Comparison of ENCODE assay signal across 9 cellular contexts in the genomic region with DNA sequence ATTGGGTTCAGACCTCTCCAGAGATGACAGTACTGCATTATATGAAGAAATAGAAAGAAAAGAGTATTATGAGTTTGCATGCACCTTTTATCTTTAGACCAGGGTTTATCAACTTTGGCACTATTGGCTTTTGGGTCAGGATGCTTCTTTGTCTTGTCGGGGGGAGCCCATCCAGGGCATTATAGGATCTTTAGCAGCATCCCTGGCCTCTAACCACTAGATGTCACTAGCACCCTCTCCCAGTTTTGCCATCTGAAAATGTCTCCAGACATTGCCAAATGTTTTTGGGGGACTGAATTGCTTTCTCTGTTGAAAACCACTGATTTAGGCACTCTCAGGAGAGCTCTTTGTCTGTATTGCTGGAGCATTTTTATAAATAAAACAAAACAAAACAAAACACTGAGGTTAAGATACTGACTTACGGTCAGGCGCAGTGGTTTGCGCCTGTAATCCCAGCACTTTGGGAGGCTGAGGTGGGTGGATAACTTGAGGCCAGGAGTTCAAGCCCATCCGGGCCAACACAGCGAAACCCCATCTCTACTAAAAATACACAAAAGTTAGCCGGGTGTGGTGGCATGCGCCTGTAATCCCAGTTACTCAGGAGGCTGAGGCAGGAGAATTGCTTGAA. TPM values are rescaled to one million over a fixed set of nuclear protein-coding genes. Genes with fewer than 3 reads are reported as not detected.
DNase-seq lines count a peak whose midpoint lies in the region; ATAC-seq and TF ChIP-seq lines count a peak whose summit lies in the region.
"Had no signal": no experiment of that assay in that cellular context is flagged by ENCODE, and none has a peak within 500 bp of the region (broad histone marks: within the 10 kb centered on the region; RNA-seq: fewer than 3 reads in every experiment).

No MANE protein-coding gene starts in this region.

- H3K79me1 ChIP-seq in mesenchymal stem cell (replicated peaks; ENCODE audit: low read length, poor library complexity, severe bottlenecking): peaks cover 2% of the 10 kb centered on the region

- no peak overlapping the region for H2AFZ ChIP-seq in mesenchymal stem cell (ENCODE audit: low read depth, low read length)

- no peak overlapping the region for H2BK5ac ChIP-seq in mesenchymal stem cell (ENCODE audit: low read depth, low read length, poor library complexity, severe bottlenecking)

- H4K8ac ChIP-seq in mesenchymal stem cell (ENCODE audit: low read length): no peak overlapping the region

- intact Hi-C loops in lower leg skin (cut with DNase I; ENCODE audit: low total_unique reads): no loop called here

- H3K27ac ChIP-seq in mesenchymal stem cell (ENCODE audit: low read length, poor library complexity, severe bottlenecking): no peak overlapping the region

- TF ChIP-seq POLR2A in lower leg skin (IDR thresholded peaks at IDR 0.05): no peak

- DNase-seq in NCI-H82 (lab: John Stamatoyannopoulos, UW) (peak; percentile 55), NCI-H82 treated with DMSO at 0.1 percent for 48 hours (lab: John Stamatoyannopoulos, UW; ENCODE audit: unreplicated experiment) (no peak), H7 (peak; percentile 77), RPMI8226 (peak; percentile 31), cerebellar cortex (ENCODE audit: low spot score) (peak; percentile 48), mesenchymal stem cell (peak; percentile 46), lower leg skin (ENCODE audit: low spot score in 2 of 2) (no peak)
- DNase-seq: activated naive CD8-positive, alpha-beta T cell treated with anti-CD3 and anti-CD28 coated beads, Interleukin-2, amount 10 ng/mL, durations not matched to agents 7 days and 5 days had no signal

- H2BK120ac ChIP-seq in mesenchymal stem cell (ENCODE audit: low read depth, low read length): no peak overlapping the region

- no peaks in the 10 kb centered on the region for H3K36me3 ChIP-seq in H7 (replicated peaks; ENCODE audit: control insufficient read depth, insufficient read depth, low read length)
- H3K36me3 ChIP-seq in mesenchymal stem cell (ENCODE audit: control insufficient read depth in 1 of 2, insufficient read depth in 2 of 2, low read depth in 1 of 2, low read length in 2 of 2): peaks cover 0 to 5% of the 10 kb centered on the region in 2 experiments

- no peak overlapping the region for H3K23ac ChIP-seq in mesenchymal stem cell (ENCODE audit: low read length in 2 of 2)

- WGBS in mesenchymal stem cell: 50% methylated on average over 2 of the region's 8 CpGs
- 83 to 84% methylated on average over 8 of the region's 8 CpGs for WGBS in lower leg skin, 2 donors

- H4K91ac ChIP-seq in mesenchymal stem cell (ENCODE audit: low read length): no peak overlapping the region

- no peaks in the 10 kb centered on the region for H3K4me1 ChIP-seq in mesenchymal stem cell (ENCODE audit: control insufficient read depth, insufficient read depth, low read depth, low read length)

- no peaks in the 10 kb centered on the region for H3K9me3 ChIP-seq in mesenchymal stem cell (ENCODE audit: control insufficient read depth, low read length)

- H3K4me3 ChIP-seq in H7 (ENCODE audit: insufficient read depth, low read depth, low read length) (no peak overlapping the region), mesenchymal stem cell (ENCODE audit: insufficient read depth in 1 of 2, low read depth in 1 of 2, low read length in 2 of 2) (no peak overlapping the region), lower leg skin (ENCODE audit: low read depth, poor library complexity, severe bottlenecking) (no peak overlapping the region)

- H3K4ac ChIP-seq in mesenchymal stem cell (ENCODE audit: low read depth in 1 of 2, low read length in 2 of 2): no peak overlapping the region

- H3K4me2 ChIP-seq in mesenchymal stem cell (ENCODE audit: low read length, poor library complexity, severe bottlenecking): no peak overlapping the region

- ATAC-seq in GM18517 (IDR thresholded peaks at IDR 0.05; ENCODE audit: unreplicated experiment): no peak

- H2BK12ac ChIP-seq in mesenchymal stem cell (ENCODE audit: low read length in 2 of 2): no peak overlapping the region

- no peak overlapping the region for H3K14ac ChIP-seq in mesenchymal stem cell (ENCODE audit: low read length in 2 of 2)

- H2AK5ac ChIP-seq in mesenchymal stem cell (ENCODE audit: low read length, severe bottlenecking): no peak overlapping the region

- no peak overlapping the region for H3K9ac ChIP-seq in mesenchymal stem cell (ENCODE audit: low read length)

- H3K27me3 ChIP-seq in H7 (ENCODE audit: control insufficient read depth, insufficient read depth, low read length) (no peaks in the 10 kb centered on the region), mesenchymal stem cell (ENCODE audit: control insufficient read depth in 1 of 2, insufficient read depth in 1 of 2, low read length in 2 of 2) (no peaks in the 10 kb centered on the region)

- H3K18ac ChIP-seq in mesenchymal stem cell (ENCODE audit: low read depth in 1 of 2, low read length in 2 of 2): no peak overlapping the region

- H2BK15ac ChIP-seq in mesenchymal stem cell (ENCODE audit: low read depth, poor library complexity, severe bottlenecking): no peak overlapping the region

- TF ChIP-seq CTCF in lower leg skin (IDR thresholded peaks at IDR 0.05): no peak

RNA-seq across cellular contexts. Expression of gene CA5B, which starts 23.6 kb away (rescaled TPM):
- 4.9 and 5.4 TPM in 2 replicates for total RNA-seq in H7 (2014; rRNA removed; shearing (Covaris generic))
- 13.2 TPM for polyA plus RNA-seq in mesenchymal stem cell (2013, experiment 1 of 2)
- polyA plus RNA-seq in mesenchymal stem cell (2013, experiment 2 of 2): 12.4 TPM
- total RNA-seq in lower leg skin: 10 to 100 TPM in 3 of 4 donors, 1 to 10 TPM in 1; 7.2 to 14.0 (median 11.8) TPM

RNA-seq across cellular contexts. Expression of gene ZRSR2, which starts 28.6 kb away (rescaled TPM):
- 6.1 and 8.4 TPM in 2 replicates for total RNA-seq in H7 (2014; rRNA removed; shearing (Covaris generic))
- 13.3 TPM for polyA plus RNA-seq in mesenchymal stem cell (2013, experiment 1 of 2)
- polyA plus RNA-seq in mesenchymal stem cell (2013, experiment 2 of 2): 11.8 TPM
- 10 to 100 TPM in 1 of 4 donors, 1 to 10 TPM in 3; 1.9 to 11.2 (median 4.6) TPM for total RNA-seq in lower leg skin

Comparison
In these comparisons a context has a peak if more than half of its experiments do, and no peak if none do; other contexts are left out.
1. DNase-seq: peak in NCI-H82 (single experiment), H7 (single experiment), RPMI8226 (single experiment), cerebellar cortex (single experiment) and mesenchymal stem cell (single experiment); none in NCI-H82 treated with DMSO at 0.1 percent for 48 hours (single experiment) and lower leg skin (0 of 2).